29 cellular contexts compared by ENCODE assay signal in the genomic region with DNA sequence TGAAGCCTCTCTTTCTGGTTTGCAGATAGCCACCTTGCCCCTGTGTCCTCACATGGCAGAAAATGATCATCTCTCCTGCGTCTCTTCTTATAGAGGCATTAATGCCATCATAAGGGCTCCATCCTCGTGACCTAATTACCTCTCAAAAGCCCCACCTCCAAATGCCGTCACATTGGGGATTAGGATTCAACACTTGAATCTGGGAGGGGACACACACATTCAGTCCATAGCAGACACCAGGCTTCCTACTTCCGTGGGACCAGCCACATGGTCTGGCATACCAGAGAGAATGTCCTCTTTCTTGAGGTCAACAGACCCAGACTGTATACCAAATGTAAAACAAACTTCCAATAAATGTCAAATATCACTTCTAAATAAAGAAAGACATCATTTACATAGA.
"Had no signal": no experiment of that assay in that cellular context is flagged by ENCODE, and none has a peak within 500 bp of the region (broad histone marks: within the 10 kb centered on the region; RNA-seq: fewer than 3 reads in every experiment).

No MANE protein-coding gene starts in this region.

- H3K4me3 ChIP-seq: stomach, suprapubic skin, testis, thoracic aorta, thyroid gland, tibial artery, tibial nerve, transverse colon, upper lobe of left lung, upper lobe of right lung, uterus, vagina had no signal

- H3K9me3 Mint-ChIP-seq: stimulated activated effector memory CD8-positive, alpha-beta T cell treated with anti-CD3 and anti-CD28 coated beads, Interleukin-12 subunit alpha, Interleukin-12 subunit beta, amount 100 ng/mL, for 72 hours; stimulated activated memory B cell treated with anti-CD40 and anti-IgM and Interleukin-4, amounts not matched to agents 10 μg/mL and 1 μg/mL and 100 μg/mL, for 72 hours; stimulated activated naive B cell treated with anti-CD40 and anti-IgM and Interleukin-4, amounts not matched to agents 10 μg/mL and 1 μg/mL and 100 μg/mL, for 72 hours; stimulated activated naive CD8-positive, alpha-beta T cell treated with anti-CD3 and anti-CD28 coated beads, Interleukin-15, amount 100 ng/mL, for 72 hours; stimulated activated naive CD8-positive, alpha-beta T cell treated with anti-CD3 and anti-CD28 coated beads, Interleukin-15, Interleukin-2, amounts not matched to agents 100 ng/mL and 50 ng/mL, for 24 hours; type B pancreatic cell had no signal

- H3K27ac ChIP-seq: stomach, suprapubic skin, testis, thoracic aorta, thyroid gland, tibial artery, tibial nerve, transverse colon, upper lobe of left lung, upper lobe of right lung, uterus, vagina had no signal

- H3K27ac Mint-ChIP-seq: stimulated activated effector memory CD8-positive, alpha-beta T cell treated with anti-CD3 and anti-CD28 coated beads, Interleukin-12 subunit alpha, Interleukin-12 subunit beta, amount 100 ng/mL, for 72 hours; stimulated activated memory B cell treated with anti-CD40 and anti-IgM and Interleukin-4, amounts not matched to agents 10 μg/mL and 1 μg/mL and 100 μg/mL, for 72 hours; stimulated activated naive B cell treated with anti-CD40 and anti-IgM and Interleukin-4, amounts not matched to agents 10 μg/mL and 1 μg/mL and 100 μg/mL, for 72 hours; stimulated activated naive CD8-positive, alpha-beta T cell treated with anti-CD3 and anti-CD28 coated beads, Interleukin-15, amount 100 ng/mL, for 72 hours; stimulated activated naive CD8-positive, alpha-beta T cell treated with anti-CD3 and anti-CD28 coated beads, Interleukin-15, Interleukin-2, amounts not matched to agents 100 ng/mL and 50 ng/mL, for 24 hours; type B pancreatic cell had no signal

- H3K27me3 Mint-ChIP-seq: stimulated activated memory B cell treated with anti-CD40 and anti-IgM and Interleukin-4, amounts not matched to agents 10 μg/mL and 1 μg/mL and 100 μg/mL, for 72 hours; stimulated activated naive B cell treated with anti-CD40 and anti-IgM and Interleukin-4, amounts not matched to agents 10 μg/mL and 1 μg/mL and 100 μg/mL, for 72 hours; stimulated activated naive CD8-positive, alpha-beta T cell treated with anti-CD3 and anti-CD28 coated beads, Interleukin-15, amount 100 ng/mL, for 72 hours; stimulated activated naive CD8-positive, alpha-beta T cell treated with anti-CD3 and anti-CD28 coated beads, Interleukin-15, Interleukin-2, amounts not matched to agents 100 ng/mL and 50 ng/mL, for 24 hours; type B pancreatic cell had no signal

- H3K4me1 ChIP-seq: stomach, suprapubic skin, testis, thyroid gland, tibial artery, tibial nerve, transverse colon, upper lobe of left lung, upper lobe of right lung, uterus, vagina had no signal

- H3K4me3 Mint-ChIP-seq: stimulated activated effector memory CD8-positive, alpha-beta T cell treated with anti-CD3 and anti-CD28 coated beads, Interleukin-12 subunit alpha, Interleukin-12 subunit beta, amount 100 ng/mL, for 72 hours; stimulated activated memory B cell treated with anti-CD40 and anti-IgM and Interleukin-4, amounts not matched to agents 10 μg/mL and 1 μg/mL and 100 μg/mL, for 72 hours; stimulated activated naive B cell treated with anti-CD40 and anti-IgM and Interleukin-4, amounts not matched to agents 10 μg/mL and 1 μg/mL and 100 μg/mL, for 72 hours; stimulated activated naive CD8-positive, alpha-beta T cell treated with anti-CD3 and anti-CD28 coated beads, Interleukin-15, amount 100 ng/mL, for 72 hours; stimulated activated naive CD8-positive, alpha-beta T cell treated with anti-CD3 and anti-CD28 coated beads, Interleukin-15, Interleukin-2, amounts not matched to agents 100 ng/mL and 50 ng/mL, for 24 hours; type B pancreatic cell had no signal

- FAIRE-seq: urothelium cell line had no signal

- H3K36me3 Mint-ChIP-seq: stimulated activated effector memory CD8-positive, alpha-beta T cell treated with anti-CD3 and anti-CD28 coated beads, Interleukin-12 subunit alpha, Interleukin-12 subunit beta, amount 100 ng/mL, for 72 hours; stimulated activated memory B cell treated with anti-CD40 and anti-IgM and Interleukin-4, amounts not matched to agents 10 μg/mL and 1 μg/mL and 100 μg/mL, for 72 hours; stimulated activated naive B cell treated with anti-CD40 and anti-IgM and Interleukin-4, amounts not matched to agents 10 μg/mL and 1 μg/mL and 100 μg/mL, for 72 hours; type B pancreatic cell had no signal

- H3K9me3 ChIP-seq: stomach, suprapubic skin, testis, thoracic aorta, thyroid gland, tibial artery, tibial nerve, transverse colon, upper lobe of left lung, upper lobe of right lung, uterus, vagina had no signal

- H3K36me3 ChIP-seq: stomach, suprapubic skin, thoracic aorta, thyroid gland, tibial artery, tibial nerve, transverse colon, upper lobe of left lung, upper lobe of right lung, uterus, vagina had no signal

- H3K27me3 ChIP-seq: stomach, suprapubic skin, testis, thyroid gland, tibial artery, tibial nerve, transverse colon, upper lobe of left lung, upper lobe of right lung, vagina had no signal

- H3K4me1 Mint-ChIP-seq: stimulated activated effector memory CD8-positive, alpha-beta T cell treated with anti-CD3 and anti-CD28 coated beads, Interleukin-12 subunit alpha, Interleukin-12 subunit beta, amount 100 ng/mL, for 72 hours; stimulated activated memory B cell treated with anti-CD40 and anti-IgM and Interleukin-4, amounts not matched to agents 10 μg/mL and 1 μg/mL and 100 μg/mL, for 72 hours; stimulated activated naive B cell treated with anti-CD40 and anti-IgM and Interleukin-4, amounts not matched to agents 10 μg/mL and 1 μg/mL and 100 μg/mL, for 72 hours; stimulated activated naive CD8-positive, alpha-beta T cell treated with anti-CD3 and anti-CD28 coated beads, Interleukin-15, amount 100 ng/mL, for 72 hours had no signal

- DNase-seq: stimulated activated CD4-positive, alpha-beta T cell treated with anti-CD3 and anti-CD28 coated beads, Interleukin-2, amount 100 ng/mL, for 48 hours; stimulated activated CD4-positive, alpha-beta T cell treated with anti-CD3 and anti-CD28 coated beads, Interleukin-4, amount 100 ng/mL, for 1 hour; stimulated activated CD4-positive, alpha-beta T cell treated with anti-CD3 and anti-CD28 coated beads, Interleukin-4, amount 100 ng/mL, for 24 hours; stimulated activated CD4-positive, alpha-beta T cell treated with anti-CD3 and anti-CD28 coated beads, Interleukin-4, amount 100 ng/mL, for 4 hours; stimulated activated CD8-positive, alpha-beta memory T cell treated with anti-CD3 and anti-CD28 coated beads, Interleukin-4, amount 100 ng/mL, for 48 hours; stimulated activated naive B cell treated with anti-CD40 and anti-IgM and Interleukin-4, amounts not matched to agents 10 μg/mL and 1 μg/mL and 100 μg/mL, for 72 hours; stimulated activated naive CD4-positive, alpha-beta T cell; stimulated activated naive CD4-positive, alpha-beta T cell treated with Interleukin-2 at 50 U/mL for 16 hours; stimulated activated naive CD8-positive, alpha-beta T cell treated with anti-CD3 and anti-CD28 coated beads, Interleukin-15, amount 100 ng/mL, for 72 hours; stimulated activated naive CD8-positive, alpha-beta T cell treated with anti-CD3 and anti-CD28 coated beads, Interleukin-15, Interleukin-2, amounts not matched to agents 100 U/mL and 50 U/mL, for 24 hours; stomach; substantia nigra; testis; thyroid gland; tibial artery; transverse colon; trophoblast cell; upper lobe of left lung; upper lobe of right lung; uterus had no signal
